In the genomic region with DNA sequence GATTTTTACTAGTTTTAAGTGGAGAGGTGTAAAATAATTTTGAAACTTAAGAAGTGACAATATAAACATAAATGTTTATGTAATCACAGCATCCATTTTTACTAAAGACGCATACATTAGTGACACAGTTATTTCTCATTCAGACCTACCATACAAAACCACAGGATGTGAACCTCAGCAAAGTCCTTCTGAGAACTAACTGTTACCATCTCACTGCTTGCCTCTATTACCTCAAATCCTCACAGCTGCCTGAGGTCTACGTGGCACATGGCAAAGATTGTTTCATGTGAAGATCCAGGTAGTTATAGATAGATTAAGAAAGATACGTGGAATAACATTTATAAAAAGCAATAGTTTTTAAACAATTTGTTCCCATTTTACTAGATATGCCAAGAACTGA, we compare ENCODE assay signal across 11 cellular contexts.
"Had no signal": no experiment of that assay in that cellular context is flagged by ENCODE, and none has a peak within 500 bp of the region (broad histone marks: within the 10 kb centered on the region; RNA-seq: fewer than 3 reads in every experiment).

No MANE protein-coding gene starts in this region.

- H3K4me1 ChIP-seq: HAP-1 had no signal

- H3K4me2 ChIP-seq: GM23338 had no signal

- FAIRE-seq: H1, H54 had no signal

- ATAC-seq: GM23338, HCT116 had no signal

- H2AFZ ChIP-seq: GM23248, GM23338 had no signal

- H3K9me3 ChIP-seq: HAP-1 had no signal

- H3K27ac ChIP-seq: GM23248 had no signal

- H3K4me3 ChIP-seq: GM23248, GM23338, HAP-1 had no signal

- H3K9ac ChIP-seq: GM23248 had no signal

- H3K36me3 ChIP-seq: HAP-1 had no signal

- DNase-seq: GM23248, GOT3, H7, H9, HCEC 1CT, HFFc6 had no signal
